Comparison of ENCODE assay signal across 21 cellular contexts in genomic region chrX:121571333-121571732, GRCh38.
DNase-seq lines count a peak whose midpoint lies in the region; ATAC-seq, FAIRE-seq and TF ChIP-seq lines count a peak whose summit lies in the region.
"Had no signal": no experiment of that assay in that cellular context is flagged by ENCODE, and none has a peak within 500 bp of the region (broad histone marks: within the 10 kb centered on the region; RNA-seq: fewer than 3 reads in every experiment).

No MANE protein-coding gene starts in this region.

- H3K4me1 ChIP-seq in A549, result no peaks in the 10 kb centered on the region
- H3K4me1 ChIP-seq in GM23338 (ENCODE audit: insufficient read depth), result no peaks in the 10 kb centered on the region
- H3K4me1 ChIP-seq in OCI-LY7 (ENCODE audit: insufficient read depth, low read length, poor library complexity, severe bottlenecking), result peaks cover 8% of the 10 kb centered on the region
- H3K4me1 ChIP-seq in endodermal cell (ENCODE audit: control insufficient read depth, insufficient read depth, low read length), result no peaks in the 10 kb centered on the region
- H3K4me1 ChIP-seq: BE2C had no signal

- H3K27me3 Mint-ChIP-seq in GM23338 (ENCODE audit: insufficient read depth, low read depth, poor library complexity) (no peaks in the 10 kb centered on the region), endodermal cell (ENCODE audit: insufficient read depth) (peaks cover 8% of the 10 kb centered on the region)
- no peaks in the 10 kb centered on the region for H3K27me3 Mint-ChIP-seq in activated T-helper 1 cell treated with anti-CD3 and anti-CD28 coated beads, Interleukin-12 subunit alpha, Interleukin-12 subunit beta, Interleukin-2, Interleukin-4 antibody, amounts not matched to agents 30 ng/mL and 10 ng/mL and 1 ng/mL, durations not matched to agents 14 hours and 24 hours and 36 hours (ENCODE audit: insufficient read depth)
- H3K27me3 Mint-ChIP-seq: IgD-negative memory B cell had no signal

- POLR2A ChIA-PET in A549 (lab: Yijun Ruan, JAX) (no interaction called here), OCI-LY7 (lab: Charles Lee) (interaction anchor here (0.6 kb wide), 1 partner anchor 219 kb away, joined by 3 read pairs; no protein-coding TSS in a partner anchor)

- H3F3A ChIP-seq in GM23338 (replicated peaks; ENCODE audit: low read depth), result no peaks in the 10 kb centered on the region

- no peak for TF ChIP-seq CTCF in A549 (IDR thresholded peaks at IDR 0.05)
- peak; percentile 13 to 41; a peak in 2 of 4 replicates for TF ChIP-seq CTCF in GM23338 (conservative IDR thresholded peaks at IDR 0.05; ENCODE audit: low read depth in 2 of 2)
- 0 out of 2 replicates have a peak, but pooled peaks have one; percentile 32 for TF ChIP-seq CTCF in OCI-LY7 (conservative IDR thresholded peaks at IDR 0.05; ENCODE audit: low read length)
- peak; percentile 30 for TF ChIP-seq CTCF in endodermal cell (conservative IDR thresholded peaks at IDR 0.05)

- H3K9me3 ChIP-seq in A549, result no peaks in the 10 kb centered on the region
- no peaks in the 10 kb centered on the region for H3K9me3 ChIP-seq in OCI-LY7 (ENCODE audit: low read length)
- H3K9me3 ChIP-seq in endodermal cell (ENCODE audit: control insufficient read depth, low read length), result no peaks in the 10 kb centered on the region
- H3K9me3 ChIP-seq: BE2C had no signal

- H3K4me1 Mint-ChIP-seq in GM23338 (no peaks in the 10 kb centered on the region), endodermal cell (no peaks in the 10 kb centered on the region)
- H3K4me1 Mint-ChIP-seq in activated T-helper 1 cell treated with anti-CD3 and anti-CD28 coated beads, Interleukin-12 subunit alpha, Interleukin-12 subunit beta, Interleukin-2, Interleukin-4 antibody, amounts not matched to agents 30 ng/mL and 10 ng/mL and 1 ng/mL, durations not matched to agents 14 hours and 24 hours and 36 hours (ENCODE audit: low read depth), result no peaks in the 10 kb centered on the region

- no peak for DNase-seq in A549 (ENCODE audit: low read depth in 1 of 2, low spot score in 1 of 2)
- DNase-seq in GM23338 (ENCODE audit: low spot score), result no peak
- DNase-seq in OCI-LY7 (ENCODE audit: low spot score), result peak; percentile 0
- DNase-seq in endodermal cell, result no peak
- no peak for DNase-seq in activated T-helper 1 cell treated with anti-CD3 and anti-CD28 coated beads, Interleukin-12 subunit alpha, Interleukin-12 subunit beta, Interleukin-2, Interleukin-4 antibody, amounts not matched to agents 30 ng/mL and 10 ng/mL and 1 ng/mL, durations not matched to agents 14 hours and 24 hours and 36 hours (ENCODE audit: low spot score)
- DNase-seq in NCI-H774 (lab: John Stamatoyannopoulos, UW), result no peak
- DNase-seq: BE2C, DMS79, HCEC 1CT, Kasumi-1, NCI-H1417 treated with DMSO at 0.1 percent for 48 hours, NCI-H187 treated with DMSO at 0.1 percent for 48 hours, NCI-H2107, NCI-H2227 treated with DMSO at 0.1 percent for 48 hours, NCI-H510A, SIG-M5 had no signal

- H3K36me3 Mint-ChIP-seq in GM23338 (ENCODE audit: low read depth), result no peaks in the 10 kb centered on the region
- no peaks in the 10 kb centered on the region for H3K36me3 Mint-ChIP-seq in endodermal cell (ENCODE audit: low read depth)
- H3K36me3 Mint-ChIP-seq in activated T-helper 1 cell treated with anti-CD3 and anti-CD28 coated beads, Interleukin-12 subunit alpha, Interleukin-12 subunit beta, Interleukin-2, Interleukin-4 antibody, amounts not matched to agents 30 ng/mL and 10 ng/mL and 1 ng/mL, durations not matched to agents 14 hours and 24 hours and 36 hours (ENCODE audit: low read depth), result no peaks in the 10 kb centered on the region
- H3K36me3 Mint-ChIP-seq: IgD-negative memory B cell had no signal

- H3K27ac Mint-ChIP-seq in GM23338 (no peak overlapping the region), endodermal cell (no peak overlapping the region)
- H3K27ac Mint-ChIP-seq in activated T-helper 1 cell treated with anti-CD3 and anti-CD28 coated beads, Interleukin-12 subunit alpha, Interleukin-12 subunit beta, Interleukin-2, Interleukin-4 antibody, amounts not matched to agents 30 ng/mL and 10 ng/mL and 1 ng/mL, durations not matched to agents 14 hours and 24 hours and 36 hours, result no peak overlapping the region
- H3K27ac Mint-ChIP-seq: IgD-negative memory B cell had no signal

- WGBS in A549 (ENCODE audit: missing lambda C conversion rate), result 36% methylated on average over 7 of the region's 7 CpGs
- WGBS in endodermal cell (ENCODE audit: insufficient coverage in 1 of 2, insufficient read length in 1 of 2), 2 experiments, result 94 to 100% methylated on average over 1 to 7 of the region's 7 CpGs

- H3K4me3 ChIP-seq in A549, result no peak overlapping the region
- no peak overlapping the region for H3K4me3 ChIP-seq in GM23338
- H3K4me3 ChIP-seq in OCI-LY7 (ENCODE audit: low read depth, low read length, poor library complexity, severe bottlenecking), result no peak overlapping the region
- no peak overlapping the region for H3K4me3 ChIP-seq in endodermal cell (ENCODE audit: low read length)

- TF ChIP-seq POLR2A in A549 (IDR thresholded peaks at IDR 0.05; ENCODE audit: low read length), result no peak

- H3K27me3 ChIP-seq in GM23338 (ENCODE audit: insufficient read depth) (no peaks in the 10 kb centered on the region), endodermal cell (ENCODE audit: control insufficient read depth, insufficient read depth, low read length, poor library complexity, severe bottlenecking) (no peaks in the 10 kb centered on the region)
- H3K27me3 ChIP-seq: BE2C had no signal

- H3K9me2 ChIP-seq in GM23338 (ENCODE audit: insufficient read depth) (no peaks in the 10 kb centered on the region), OCI-LY7 (ENCODE audit: insufficient read depth, low read length) (no peaks in the 10 kb centered on the region)

- H3K36me3 ChIP-seq in GM23338 (ENCODE audit: insufficient read depth) (no peaks in the 10 kb centered on the region), OCI-LY7 (ENCODE audit: insufficient read depth, low read length) (no peaks in the 10 kb centered on the region), endodermal cell (ENCODE audit: control insufficient read depth, insufficient read depth, low read length) (no peaks in the 10 kb centered on the region)
- H3K36me3 ChIP-seq: BE2C had no signal

- no peak overlapping the region for H3K9ac ChIP-seq in endodermal cell (ENCODE audit: extremely low read depth, low read length, poor library complexity, severe bottlenecking)

- TF ChIP-seq EP300 in A549 (IDR thresholded peaks at IDR 0.05), result no peak

- ATAC-seq in A549 (no peak), GM23338 (no peak), HG02938 (IDR thresholded peaks at IDR 0.05; ENCODE audit: unreplicated experiment) (no peak)
- ATAC-seq: Panc1, SK-N-SH treated with all-trans-retinoic acid at 6 μM for 48 hours had no signal

- H2AFZ ChIP-seq in GM23338 (no peak overlapping the region), OCI-LY7 (ENCODE audit: low read length) (no peak overlapping the region)

- no peak overlapping the region for H3K27ac ChIP-seq in A549
- no peak overlapping the region for H3K27ac ChIP-seq in GM23338 (ENCODE audit: low read depth)
- no peak overlapping the region for H3K27ac ChIP-seq in OCI-LY7 (ENCODE audit: low read depth, low read length, poor library complexity, severe bottlenecking)
- H3K27ac ChIP-seq in endodermal cell (ENCODE audit: low read depth, low read length), result no peak overlapping the region

- H4K20me1 ChIP-seq in GM23338 (replicated peaks; ENCODE audit: insufficient read depth), result no peaks in the 10 kb centered on the region
- no peaks in the 10 kb centered on the region for H4K20me1 ChIP-seq in OCI-LY7 (ENCODE audit: insufficient read depth, low read length)

- H3K4me3 Mint-ChIP-seq in GM23338 (no peak overlapping the region), endodermal cell (no peak overlapping the region)
- H3K4me3 Mint-ChIP-seq in activated T-helper 1 cell treated with anti-CD3 and anti-CD28 coated beads, Interleukin-12 subunit alpha, Interleukin-12 subunit beta, Interleukin-2, Interleukin-4 antibody, amounts not matched to agents 30 ng/mL and 10 ng/mL and 1 ng/mL, durations not matched to agents 14 hours and 24 hours and 36 hours, result no peak overlapping the region
- H3K4me3 Mint-ChIP-seq: IgD-negative memory B cell had no signal

- H3K9me3 Mint-ChIP-seq in GM23338 (no peaks in the 10 kb centered on the region), endodermal cell (peaks cover 46% of the 10 kb centered on the region)
- H3K9me3 Mint-ChIP-seq in activated T-helper 1 cell treated with anti-CD3 and anti-CD28 coated beads, Interleukin-12 subunit alpha, Interleukin-12 subunit beta, Interleukin-2, Interleukin-4 antibody, amounts not matched to agents 30 ng/mL and 10 ng/mL and 1 ng/mL, durations not matched to agents 14 hours and 24 hours and 36 hours, result no peaks in the 10 kb centered on the region
- H3K9me3 Mint-ChIP-seq: IgD-negative memory B cell had no signal

- intact Hi-C loops in OCI-LY7 (cut with micrococcal nuclease; ENCODE audit: unreplicated experiment), result loop anchor here (1.0 to 5.0 kb wide), 2 partner anchors 263 to 779 kb away; no protein-coding TSS in a partner anchor
- intact Hi-C loops in activated T-helper 1 cell treated with anti-CD3 and anti-CD28 coated beads, Interleukin-12 subunit alpha, Interleukin-12 subunit beta, Interleukin-2, Interleukin-4 antibody, amounts not matched to agents 30 ng/mL and 10 ng/mL and 1 ng/mL, durations not matched to agents 14 hours and 24 hours and 36 hours (cut with micrococcal nuclease), result loop anchor here (10.0 kb wide), 1 partner anchor 1077 kb away; no protein-coding TSS in a partner anchor

- TF ChIP-seq RAD21 in A549 (conservative IDR thresholded peaks at IDR 0.05 in 1 of 2, IDR thresholded peaks at IDR 0.05 in 1 of 2), result no peak

- H3K4me2 ChIP-seq in A549 (no peak overlapping the region), GM23338 (no peak overlapping the region), OCI-LY7 (ENCODE audit: low read length) (no peak overlapping the region)

- BruUV-seq in OCI-LY7 (replicated peaks; lab: Mats Ljungman, UMichigan), result no TSS peak

- FAIRE-seq in A549 (lab: Jason Lieb, UNC), result peak; percentile 65
- FAIRE-seq: D721Med had no signal

- CTCF ChIA-PET in A549 (lab: Yijun Ruan, JAX) (interaction anchor here (0.6 kb wide), 1 partner anchor 273 kb away, joined by 4 read pairs; no protein-coding TSS in a partner anchor), OCI-LY7 (lab: Charles Lee; ENCODE audit: unreplicated experiment) (no interaction called here)

- H3K79me2 ChIP-seq in GM23338 (replicated peaks; ENCODE audit: insufficient read depth) (no peaks in the 10 kb centered on the region), OCI-LY7 (ENCODE audit: insufficient read depth, low read depth, low read length) (no peaks in the 10 kb centered on the region)

TF ChIP-seq in A549, 52 proteins besides CTCF, POLR2A, EP300 and RAD21 (continues in another document):
- TF ChIP-seq TFCP2L1 (CRISPR knock-in tag; IDR thresholded peaks at IDR 0.05), result no peak
- no peak for TF ChIP-seq NFE2L2 (conservative IDR thresholded peaks at IDR 0.05; ENCODE audit: low read length)
- TF ChIP-seq ESRRA (IDR thresholded peaks at IDR 0.05; ENCODE audit: borderline replicate concordance, low read length), result no peak
- no peak for TF ChIP-seq JUNB (IDR thresholded peaks at IDR 0.05)
